In the genomic region with DNA sequence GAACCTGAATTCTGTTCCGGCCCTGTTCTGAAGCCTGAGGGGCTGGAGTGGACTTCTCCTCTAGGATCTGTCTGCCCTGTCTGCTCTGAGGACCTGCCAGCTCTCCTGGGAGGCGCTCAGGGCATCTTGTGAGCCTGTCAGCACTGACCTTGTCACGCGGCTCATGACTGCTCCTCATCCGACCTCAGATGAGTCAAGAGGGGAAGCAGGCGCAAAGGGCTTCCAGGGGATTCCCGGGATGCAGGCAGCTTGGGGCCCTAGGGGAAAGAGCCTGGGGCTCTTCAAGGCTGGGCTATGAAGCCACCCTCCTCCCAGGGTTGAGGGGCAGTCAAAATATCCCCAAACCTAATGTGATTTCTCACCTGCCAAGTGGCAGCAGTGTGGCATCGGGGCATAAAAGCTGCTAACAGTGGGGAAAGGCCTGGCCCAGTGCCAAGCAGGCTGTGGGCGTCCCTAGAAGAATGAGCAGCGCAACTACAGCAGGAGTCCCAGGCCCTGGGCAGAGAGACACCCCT, we compare ENCODE assay signal across 8 cellular contexts. TPM values are rescaled to one million over a fixed set of nuclear protein-coding genes. Genes with fewer than 3 reads are reported as not detected.
DNase-seq lines count a peak whose midpoint lies in the region; ATAC-seq, FAIRE-seq and TF ChIP-seq lines count a peak whose summit lies in the region.

No MANE protein-coding gene starts in this region.

- H3K4me1 ChIP-seq in liver (ENCODE audit: control insufficient read depth in 4 of 4, insufficient read depth in 4 of 4, low read length in 3 of 4), result peaks cover 0 to 4% (median 2%) of the 10 kb centered on the region in 4 donors

- H3K4me1 Mint-ChIP-seq in activated B cell treated with CpG ODN at 0.5 μM for 24 hours, result peaks cover 31% of the 10 kb centered on the region

- no peak for FAIRE-seq in bronchial epithelial cell (lab: Jason Lieb, UNC)

- no peaks in the 10 kb centered on the region for H3K36me3 Mint-ChIP-seq in activated B cell treated with CpG ODN at 0.5 μM for 24 hours (ENCODE audit: low read depth)

- ATAC-seq in GM18909 (IDR thresholded peaks at IDR 0.05; ENCODE audit: poor library complexity, unreplicated experiment) (peak; percentile 66), activated B cell treated with CpG ODN at 0.5 μM for 24 hours (ENCODE audit: low read depth) (peak; percentile 78)

- H3K36me3 ChIP-seq in bronchial epithelial cell (ENCODE audit: control insufficient read depth, insufficient read depth, low read length) (no peaks in the 10 kb centered on the region), liver (ENCODE audit: control insufficient read depth in 4 of 4, insufficient read depth in 3 of 4, low read depth in 1 of 4, low read length in 3 of 4) (no peaks in the 10 kb centered on the region)

- H3K4me3 Mint-ChIP-seq in activated B cell treated with CpG ODN at 0.5 μM for 24 hours, result peak overlapping the region; percentile 62

- H3K9me3 Mint-ChIP-seq in activated B cell treated with CpG ODN at 0.5 μM for 24 hours, result no peaks in the 10 kb centered on the region

- TF ChIP-seq CTCF in AG10803 (conservative IDR thresholded peaks at IDR 0.05; ENCODE audit: low read length), result no peak
- TF ChIP-seq CTCF in HL-60 (IDR thresholded peaks at IDR 0.05; ENCODE audit: insufficient read depth, low read length), result no peak
- TF ChIP-seq CTCF in activated B cell treated with CpG ODN at 0.5 μM for 24 hours (IDR thresholded peaks at IDR 0.05), result no peak
- TF ChIP-seq CTCF in bronchial epithelial cell (IDR thresholded peaks at IDR 0.05; ENCODE audit: insufficient read depth, low read length, severe bottlenecking), result no peak
- no peak for TF ChIP-seq CTCF in liver (IDR thresholded peaks at IDR 0.05; ENCODE audit: low read depth, low read length, missing input control)

- POLR2A ChIA-PET in activated B cell treated with CpG ODN at 0.5 μM for 24 hours (lab: Charles Lee), result interaction anchor here (1.0 to 4.7 kb wide), 7 partner anchors 9 to 421 kb away, joined by 3 to 156 read pairs (median 6); a partner anchor contains a TSS

- no peak overlapping the region for H3K9ac ChIP-seq in liver (ENCODE audit: low read depth in 1 of 2, low read length in 2 of 2)

- 55% methylated on average over 10 of the region's 10 CpGs for WGBS in liver

- H3K27ac ChIP-seq in HL-60 (replicated peaks), result peak overlapping the region; percentile 68
- H3K27ac ChIP-seq in liver (ENCODE audit: low read depth in 1 of 2, low read length in 2 of 2), result peak overlapping the region; percentile 61 to 76

- H3K4me3 ChIP-seq in AG10803 (ENCODE audit: low read length) (no peak overlapping the region), HL-60 (replicated peaks; ENCODE audit: insufficient read depth, low read length) (no peak overlapping the region), bronchial epithelial cell (ENCODE audit: low read depth, low read length) (no peak overlapping the region), liver (ENCODE audit: low read depth in 1 of 3, low read length in 3 of 3) (no peak overlapping the region)

- no peaks in the 10 kb centered on the region for H3K27me3 Mint-ChIP-seq in activated B cell treated with CpG ODN at 0.5 μM for 24 hours

- CTCF ChIA-PET in activated B cell treated with CpG ODN at 0.5 μM for 24 hours (lab: Charles Lee), result interaction anchor here (1.0 to 2.3 kb wide), 4 partner anchors 8 to 59 kb away, joined by 3 to 16 read pairs (median 4); a partner anchor contains a TSS

- H3K9me3 ChIP-seq in liver (ENCODE audit: control insufficient read depth in 4 of 4, low read length in 3 of 4), result no peaks in the 10 kb centered on the region

- H3K27me3 ChIP-seq in HL-60 (ENCODE audit: insufficient read depth, poor library complexity, severe bottlenecking) (no peaks in the 10 kb centered on the region), bronchial epithelial cell (ENCODE audit: control insufficient read depth, insufficient read depth, low read length) (no peaks in the 10 kb centered on the region), liver (ENCODE audit: control insufficient read depth in 4 of 4, insufficient read depth in 4 of 4, low read length in 3 of 4) (no peaks in the 10 kb centered on the region)

- TF ChIP-seq RAD21 in liver (IDR thresholded peaks at IDR 0.05), result no peak

- DNase-seq in AG10803 (ENCODE audit: low read depth) (peak; percentile 87), HL-60 (ENCODE audit: low read depth in 1 of 2, low spot score in 1 of 2) (peak; percentile 67 to 77), activated B cell treated with CpG ODN at 0.5 μM for 24 hours (peak; percentile 45), bronchial epithelial cell (ENCODE audit: low read depth) (peak; percentile 89), NCI-H446 treated with DMSO at 0.1 percent for 48 hours (lab: John Stamatoyannopoulos, UW) (no peak)
- DNase-seq in stimulated activated CD8-positive, alpha-beta memory T cell treated with anti-CD3 and anti-CD28 coated beads, Interleukin-12 subunit alpha, Interleukin-12 subunit beta, amount 100 ng/mL, for 4 hours (ENCODE audit: low read depth), result peak; percentile 66

- intact Hi-C loops in activated B cell treated with CpG ODN at 0.5 μM for 24 hours (cut with micrococcal nuclease), result loop anchor here (1.0 to 2.0 kb wide), 2 partner anchors 8 to 19 kb away; no protein-coding TSS in a partner anchor

- H3K27ac Mint-ChIP-seq in activated B cell treated with CpG ODN at 0.5 μM for 24 hours, result peak overlapping the region; percentile 87

TF ChIP-seq in liver, 16 proteins besides CTCF, POLR2A, EP300 and RAD21:
- TF ChIP-seq, protein P1, sequence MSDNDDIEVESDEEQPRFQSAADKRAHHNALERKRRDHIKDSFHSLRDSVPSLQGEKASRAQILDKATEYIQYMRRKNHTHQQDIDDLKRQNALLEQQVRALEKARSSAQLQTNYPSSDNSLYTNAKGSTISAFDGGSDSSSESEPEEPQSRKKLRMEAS (IDR thresholded peaks at IDR 0.05), result no peak
- no peak for TF ChIP-seq JUND (IDR thresholded peaks at IDR 0.05)
TF ChIP-seq in liver: peak in this region for 0.

RNA-seq across cellular contexts. Expression of a gene that starts 27.6 kb away (rescaled TPM):
- 3.7 and 3.9 TPM in 2 replicates for total RNA-seq in activated B cell treated with CpG ODN at 0.5 μM for 24 hours
- total RNA-seq in bronchial epithelial cell, result 3.2 and 4.0 TPM in 2 replicates
- total RNA-seq in liver, result 1 to 10 TPM in 1 of 2 donors, under 1 TPM in 1; 0.65 to 1.0 TPM
- polyA plus RNA-seq in liver, result under 1 TPM; 0.32 to 0.53 TPM

RNA-seq across cellular contexts. Expression of a gene that starts 42.3 kb away (rescaled TPM):
- 36.5 and 38.1 TPM in 2 replicates for total RNA-seq in activated B cell treated with CpG ODN at 0.5 μM for 24 hours
- total RNA-seq in bronchial epithelial cell, result 4.2 and 5.9 TPM in 2 replicates
- total RNA-seq in liver, result 10 to 100 TPM; 10.2 to 11.3 TPM
- 1 to 10 TPM; 2.0 to 6.9 TPM for polyA plus RNA-seq in liver

RNA-seq across cellular contexts. Expression of a gene that starts 58.6 kb away (rescaled TPM):
- total RNA-seq in activated B cell treated with CpG ODN at 0.5 μM for 24 hours (3.3 and 5.5 TPM in 2 replicates), bronchial epithelial cell (0.26 and 0.51 TPM in 2 replicates), liver (1 to 10 TPM in 1 of 2 donors, under 1 TPM in 1; 0.42 to 7.3 TPM)
- polyA plus RNA-seq in liver, result under 1 TPM; 0.61 to 0.67 TPM
